Comparison of ENCODE assay signal across 40 cellular contexts in genomic region chr12:64785816-64786215, GRCh38.
"Had no signal": no experiment of that assay in that cellular context is flagged by ENCODE, and none has a peak within 500 bp of the region (broad histone marks: within the 10 kb centered on the region; RNA-seq: fewer than 3 reads in every experiment).

No MANE protein-coding gene starts in this region.

- H3K27me3 ChIP-seq: adrenal gland, ascending aorta, body of pancreas, breast epithelium had no signal

- H3K4me3 Mint-ChIP-seq: activated naive CD4-positive, alpha-beta T cell treated with anti-CD3 and anti-CD28 coated beads for 36 hours; activated naive CD4-positive, alpha-beta T cell treated with anti-CD3 and anti-CD28 coated beads, Interleukin-2, amount 10 ng/mL, durations not matched to agents 7 days and 5 days; activated naive CD4-positive, alpha-beta T cell treated with anti-CD3 and anti-CD28 coated beads, Interleukin-2, amount 50 U/mL, for 24 hours; activated naive CD8-positive, alpha-beta T cell; activated naive CD8-positive, alpha-beta T cell treated with anti-CD3 and anti-CD28 coated beads for 36 hours; activated naive CD8-positive, alpha-beta T cell treated with anti-CD3 and anti-CD28 coated beads, Interleukin-2, amount 10 ng/mL, durations not matched to agents 7 days and 5 days; activated naive CD8-positive, alpha-beta T cell treated with anti-CD3 and anti-CD28 coated beads, Interleukin-2, amount 50 U/mL, for 24 hours; activated T-cell treated with anti-CD3 and anti-CD28 coated beads, Interleukin-2, amount 50 U/mL, for 24 hours; activated T-cell treated with anti-CD3 and anti-CD28 coated beads, Interleukin-2, amount 50 U/mL, for 4 hours; activated T-cell treated with anti-CD3 and anti-CD28 coated beads, Interleukin-2, amount 50 U/mL, for 72 hours; activated T-helper 1 cell treated with anti-CD3 and anti-CD28 coated beads, Interleukin-12 subunit alpha, Interleukin-12 subunit beta, Interleukin-2, Interleukin-4 antibody, amounts not matched to agents 30 ng/mL and 10 ng/mL and 1 ng/mL, durations not matched to agents 14 hours and 24 hours and 36 hours; activated T-helper 17 cell treated with anti-CD3 and anti-CD28 coated beads, Interleukin-2, amount 50 U/mL, for 72 hours; brain; central memory CD8-positive, alpha-beta T cell had no signal

- H3K9me3 ChIP-seq: adrenal gland, ascending aorta, body of pancreas, breast epithelium had no signal

- H3K4me1 ChIP-seq: breast epithelium had no signal

- H3K36me3 Mint-ChIP-seq: activated naive CD4-positive, alpha-beta T cell treated with anti-CD3 and anti-CD28 coated beads, Interleukin-2, amount 50 U/mL, for 24 hours; activated naive CD8-positive, alpha-beta T cell; activated naive CD8-positive, alpha-beta T cell treated with anti-CD3 and anti-CD28 coated beads for 36 hours; activated naive CD8-positive, alpha-beta T cell treated with anti-CD3 and anti-CD28 coated beads, Interleukin-2, amount 10 ng/mL, durations not matched to agents 7 days and 5 days; brain had no signal

- H3K36me3 ChIP-seq: adrenal gland, ascending aorta, brain microvascular endothelial cell, breast epithelium, cardiac muscle cell had no signal

- H3K27ac Mint-ChIP-seq: activated naive CD4-positive, alpha-beta T cell treated with anti-CD3 and anti-CD28 coated beads for 36 hours; activated naive CD4-positive, alpha-beta T cell treated with anti-CD3 and anti-CD28 coated beads, Interleukin-2, amount 10 ng/mL, durations not matched to agents 7 days and 5 days; activated naive CD4-positive, alpha-beta T cell treated with anti-CD3 and anti-CD28 coated beads, Interleukin-2, amount 50 U/mL, for 24 hours; activated naive CD4-positive, alpha-beta T cell treated with anti-CD3 and anti-CD28 coated beads, Interleukin-2, amount 50 U/mL, for 72 hours; activated naive CD8-positive, alpha-beta T cell; activated naive CD8-positive, alpha-beta T cell treated with anti-CD3 and anti-CD28 coated beads for 36 hours; activated naive CD8-positive, alpha-beta T cell treated with anti-CD3 and anti-CD28 coated beads, Interleukin-2, amount 10 ng/mL, durations not matched to agents 7 days and 5 days; activated naive CD8-positive, alpha-beta T cell treated with anti-CD3 and anti-CD28 coated beads, Interleukin-2, amount 50 U/mL, for 24 hours; activated T-cell treated with anti-CD3 and anti-CD28 coated beads, Interleukin-2, amount 50 U/mL, for 24 hours; activated T-cell treated with anti-CD3 and anti-CD28 coated beads, Interleukin-2, amount 50 U/mL, for 72 hours; activated T-helper 1 cell treated with anti-CD3 and anti-CD28 coated beads, Interleukin-12 subunit alpha, Interleukin-12 subunit beta, Interleukin-2, Interleukin-4 antibody, amounts not matched to agents 30 ng/mL and 10 ng/mL and 1 ng/mL, durations not matched to agents 14 hours and 24 hours and 36 hours; activated T-helper 17 cell treated with anti-CD3 and anti-CD28 coated beads, Interleukin-2, amount 50 U/mL, for 72 hours; activated T-helper 2 cell treated with anti-CD3 and anti-CD28 coated beads, Interferon-gamma antibody, Interleukin-2, Interleukin-4, amounts not matched to agents 10 μg/mL and 5 μg/mL and 100 μg/mL, durations not matched to agents 14 hours and 24 hours and 36 hours; brain had no signal

- ATAC-seq: activated naive CD4-positive, alpha-beta T cell treated with anti-CD3 and anti-CD28 coated beads, Interleukin-2, amount 50 U/mL, for 72 hours; activated naive CD8-positive, alpha-beta T cell treated with anti-CD3 and anti-CD28 coated beads, Interleukin-2, amount 50 U/mL, for 24 hours; activated T-cell treated with anti-CD3 and anti-CD28 coated beads, Interleukin-2, amount 50 U/mL, for 4 hours; activated T-cell treated with anti-CD3 and anti-CD28 coated beads, Interleukin-2, amount 50 U/mL, for 72 hours; activated T-helper 17 cell treated with anti-CD3 and anti-CD28 coated beads, Interleukin-2, amount 50 U/mL, for 72 hours; body of pancreas had no signal

- FAIRE-seq: astrocyte, bronchial epithelial cell had no signal

- H3K4me3 ChIP-seq: adrenal gland, ascending aorta, body of pancreas, breast epithelium, cardiac muscle cell had no signal

- H3K27ac ChIP-seq: adrenal gland, ascending aorta, body of pancreas, brain microvascular endothelial cell, breast epithelium, cardiac muscle cell had no signal

- DNase-seq: activated effector memory CD4-positive, alpha-beta T cell treated with anti-CD3 and anti-CD28 coated beads, Interleukin-2, amount 50 U/mL, for 16 hours; activated effector memory CD4-positive, alpha-beta T cell treated with Interleukin-2 at 50 U/mL for 16 hours; activated gamma-delta T cell; activated gamma-delta T cell treated with Interleukin-2 at 50 U/mL for 16 hours; activated naive CD4-positive, alpha-beta T cell; activated naive CD4-positive, alpha-beta T cell treated with anti-CD3 and anti-CD28 coated beads for 36 hours; activated naive CD4-positive, alpha-beta T cell treated with anti-CD3 and anti-CD28 coated beads, Interleukin-2, amount 10 ng/mL, durations not matched to agents 7 days and 5 days; activated naive CD4-positive, alpha-beta T cell treated with anti-CD3 and anti-CD28 coated beads, Interleukin-2, amount 50 U/mL, for 16 hours; activated naive CD4-positive, alpha-beta T cell treated with Interleukin-2 at 50 U/mL for 16 hours; activated naive CD8-positive, alpha-beta T cell treated with anti-CD3 and anti-CD28 coated beads for 36 hours; activated naive CD8-positive, alpha-beta T cell treated with anti-CD3 and anti-CD28 coated beads, Interleukin-2, amount 10 ng/mL, durations not matched to agents 7 days and 5 days; activated naive CD8-positive, alpha-beta T cell treated with anti-CD3 and anti-CD28 coated beads, Interleukin-2, amount 50 U/mL, for 24 hours; activated T-cell treated with anti-CD3 and anti-CD28 coated beads, Interleukin-2, amount 50 U/mL, for 1 hour; activated T-cell treated with anti-CD3 and anti-CD28 coated beads, Interleukin-2, amount 50 U/mL, for 24 hours; activated T-cell treated with anti-CD3 and anti-CD28 coated beads, Interleukin-2, amount 50 U/mL, for 4 hours; activated T-cell treated with anti-CD3 and anti-CD28 coated beads, Interleukin-2, amount 50 U/mL, for 48 hours; activated T-cell treated with anti-CD3 and anti-CD28 coated beads, Interleukin-2, amount 50 U/mL, for 72 hours; adrenal gland; amniotic stem cell; amygdala; anterior cingulate cortex; aorta; body of pancreas; brain microvascular endothelial cell; caudate nucleus; central memory CD4-positive, alpha-beta T cell; cerebellar nuclear complex had no signal
